In genomic region chr7:91945476-91945875, GRCh38 we compare ENCODE assay signal across 10 cellular contexts. TPM values are rescaled to one million over a fixed set of nuclear protein-coding genes. Genes with fewer than 3 reads are reported as not detected.
DNase-seq lines count a peak whose midpoint lies in the region; ATAC-seq and TF ChIP-seq lines count a peak whose summit lies in the region.
"Had no signal": no experiment of that assay in that cellular context is flagged by ENCODE, and none has a peak within 500 bp of the region (broad histone marks: within the 10 kb centered on the region; RNA-seq: fewer than 3 reads in every experiment).

No MANE protein-coding gene starts in this region.

- no peaks in the 10 kb centered on the region for H3K9me3 ChIP-seq in ascending aorta

- peaks cover 6% of the 10 kb centered on the region for H3K9me3 Mint-ChIP-seq in mesothelial cell of epicardium

- no peak overlapping the region for H3K4me3 ChIP-seq in brain microvascular endothelial cell (ENCODE audit: low read depth, low read length)
- no peak overlapping the region for H3K4me3 ChIP-seq in ascending aorta

- peak overlapping the region; percentile 51 for H3K27ac Mint-ChIP-seq in mesothelial cell of epicardium
- H3K27ac Mint-ChIP-seq: activated CD8-positive, alpha-beta memory T cell treated with anti-CD3 and anti-CD28 coated beads, Interleukin-2, amount 10 ng/mL, durations not matched to agents 7 days and 5 days had no signal

- H3K27me3 Mint-ChIP-seq in mesothelial cell of epicardium (ENCODE audit: low read depth) = no peaks in the 10 kb centered on the region
- H3K27me3 Mint-ChIP-seq: activated CD8-positive, alpha-beta memory T cell treated with anti-CD3 and anti-CD28 coated beads, Interleukin-2, amount 10 ng/mL, durations not matched to agents 7 days and 5 days had no signal

- H3K36me3 ChIP-seq in brain microvascular endothelial cell (replicated peaks) (no peaks in the 10 kb centered on the region), ascending aorta (no peaks in the 10 kb centered on the region)

- H3K4me3 Mint-ChIP-seq in mesothelial cell of epicardium = no peak overlapping the region
- H3K4me3 Mint-ChIP-seq: activated CD8-positive, alpha-beta memory T cell treated with anti-CD3 and anti-CD28 coated beads, Interleukin-2, amount 10 ng/mL, durations not matched to agents 7 days and 5 days had no signal

- H3K27ac ChIP-seq in brain microvascular endothelial cell (peak overlapping the region; percentile 10), ascending aorta (no peak overlapping the region)

- in situ Hi-C loops in brain microvascular endothelial cell (cut with HindIII; ENCODE audit: low pct_ligation_motif_present, low sequenced_read_pairs) = no loop called here

- H3K27me3 ChIP-seq in brain microvascular endothelial cell (replicated peaks) = no peaks in the 10 kb centered on the region
- H3K27me3 ChIP-seq in ascending aorta = no peaks in the 10 kb centered on the region

- 0 out of 2 replicates have a peak, but pooled peaks have one; percentile 13 for TF ChIP-seq CTCF in LNCAP (IDR thresholded peaks at IDR 0.05)
- TF ChIP-seq CTCF in brain microvascular endothelial cell (IDR thresholded peaks at IDR 0.05; ENCODE audit: low read depth, low read length, missing control alignments) = peak; percentile 50
- no peak for TF ChIP-seq CTCF in mesothelial cell of epicardium (IDR thresholded peaks at IDR 0.05; ENCODE audit: unreplicated experiment)
- no peak for TF ChIP-seq CTCF in ascending aorta (IDR thresholded peaks at IDR 0.05)

- DNase-seq in AG08396 (ENCODE audit: low spot score) = peak; percentile 53
- peak; percentile 69 for DNase-seq in brain microvascular endothelial cell
- no peak for DNase-seq in mesothelial cell of epicardium (ENCODE audit: low spot score in 2 of 2, unreplicated experiment in 2 of 2)
- DNase-seq in medulla oblongata (ENCODE audit: extremely low spot score) = no peak
- no peak for DNase-seq in ascending aorta (ENCODE audit: low spot score in 2 of 2)
- DNase-seq: activated CD8-positive, alpha-beta memory T cell treated with anti-CD3 and anti-CD28 coated beads, Interleukin-2, amount 10 ng/mL, durations not matched to agents 7 days and 5 days; DMS153 had no signal

- intact Hi-C loops in ascending aorta (cut with DNase I) = loop anchor here (10.0 kb wide), 2 partner anchors 299 to 681 kb away; partner anchors contain the start of genes ANKIB1, FZD1 and KRIT1

- H3K4me1 ChIP-seq in ascending aorta = peaks cover 0 to 2% of the 10 kb centered on the region in 2 donors

- peaks cover 16% of the 10 kb centered on the region for H3K4me1 Mint-ChIP-seq in mesothelial cell of epicardium

- H3K36me3 Mint-ChIP-seq in mesothelial cell of epicardium = peaks cover 7% of the 10 kb centered on the region

- no peak for ATAC-seq in GM19023 (IDR thresholded peaks at IDR 0.05; ENCODE audit: unreplicated experiment)
- ATAC-seq in GM19467 (IDR thresholded peaks at IDR 0.05; ENCODE audit: unreplicated experiment) = no peak
- ATAC-seq: activated CD8-positive, alpha-beta memory T cell treated with anti-CD3 and anti-CD28 coated beads, Interleukin-2, amount 10 ng/mL, durations not matched to agents 7 days and 5 days had no signal

RNA-seq across cellular contexts. Expression of gene AKAP9, which starts 4.8 kb away (rescaled TPM):
- total RNA-seq in mesothelial cell of epicardium (108 to 119 TPM (median 110 TPM) in 3 replicates), ascending aorta (14.4 TPM)

Comparison
In these comparisons a context has a peak if more than half of its experiments do, and no peak if none do; other contexts are left out.
1. DNase-seq: peak in AG08396 (single experiment) and brain microvascular endothelial cell (single experiment); none in mesothelial cell of epicardium (0 of 2), medulla oblongata (single experiment) and ascending aorta (0 of 2).
2. CTCF ChIP-seq: peak in LNCAP (single experiment) and brain microvascular endothelial cell (single experiment); none in mesothelial cell of epicardium (single experiment) and ascending aorta (0 of 3).